In genomic region chr17:71118039-71118438, GRCh38 we compare ENCODE assay signal across 10 cellular contexts.
A peak's percentile ranks its signal among the peaks of the same experiment; 100 is the strongest.
DNase-seq lines count a peak whose midpoint lies in the region; ATAC-seq, FAIRE-seq and TF ChIP-seq lines count a peak whose summit lies in the region.
"Had no signal": no experiment of that assay in that cellular context is flagged by ENCODE, and none has a peak within 500 bp of the region (broad histone marks: within the 10 kb centered on the region; RNA-seq: fewer than 3 reads in every experiment).

No MANE protein-coding gene starts in this region.

- peak; percentile 34 for TF ChIP-seq RAD21 in GM12878 (IDR thresholded peaks at IDR 0.05; ENCODE audit: insufficient read depth, low read depth, low read length)
- peak; percentile 78 for TF ChIP-seq RAD21 in neural cell (conservative IDR thresholded peaks at IDR 0.05)

- CTCF ChIA-PET in GM12878 (lab: Yijun Ruan, JAX) = interaction anchor here (0.6 to 0.7 kb wide), 2 partner anchors 1099 to 1539 kb away, joined by 3 to 5 read pairs; no protein-coding TSS in a partner anchor

- TF ChIP-seq POLR2A in GM12878 (IDR thresholded peaks at IDR 0.05; ENCODE audit: low read depth, low read length) = no peak

- RAD21 ChIA-PET in GM12878 (lab: Charles Lee; ENCODE audit: unreplicated experiment) = interaction anchor here (0.5 kb wide), 1 partner anchor 296 kb away, joined by 3 read pairs; no protein-coding TSS in a partner anchor

- WGBS in GM12878 (ENCODE audit: insufficient coverage, insufficient replicate concordance, low lambda C conversion rate, missing lambda C conversion rate) = 0% methylated on average over 4 of the region's 4 CpGs

- H3K4me1 ChIP-seq in GM12878 (ENCODE audit: control insufficient read depth, insufficient read depth, low read length) = no peaks in the 10 kb centered on the region

- H4K20me1 ChIP-seq in GM12878 (ENCODE audit: control insufficient read depth, insufficient read depth) = no peaks in the 10 kb centered on the region
- no peaks in the 10 kb centered on the region for H4K20me1 ChIP-seq in neural cell (ENCODE audit: insufficient read depth)

- DNase-seq in GM04504 (ENCODE audit: low read depth) (peak; percentile 3), NCI-H1930 (lab: John Stamatoyannopoulos, UW) (peak; percentile 21 to 33), GM12878 (ENCODE audit: low read depth, low spot score) (no peak), KG1 (lab: John Stamatoyannopoulos, UW) (no peak)
- no peak for DNase-seq in stimulated activated CD8-positive, alpha-beta memory T cell treated with anti-CD3 and anti-CD28 coated beads, Interleukin-4, amount 100 ng/mL, for 48 hours
- DNase-seq: effector CD8-positive, alpha-beta T cell; ovary had no signal

- no peak for FAIRE-seq in GM12878 (lab: Jason Lieb, UNC)

- TF ChIP-seq CTCF in GM12878 (IDR thresholded peaks at IDR 0.05 in 2 of 3, conservative IDR thresholded peaks at IDR 0.05 in 1 of 3; ENCODE audit: control insufficient read depth in 2 of 3, extremely low read depth in 1 of 3, insufficient read depth in 1 of 3, low read depth in 3 of 3, low read length in 3 of 3) (peak in 1 of 3 experiments; percentile 18; a peak in 1 of 6 replicates), neural cell (IDR thresholded peaks at IDR 0.05; ENCODE audit: poor library complexity, severe bottlenecking) (peak; percentile 65)

- TF ChIP-seq EP300 in GM12878 (IDR thresholded peaks at IDR 0.05; ENCODE audit: borderline replicate concordance in 1 of 2, control insufficient read depth in 1 of 2, low read depth in 2 of 2, low read length in 2 of 2) = no peak
- TF ChIP-seq EP300 in neural cell (conservative IDR thresholded peaks at IDR 0.05; ENCODE audit: poor library complexity, severe bottlenecking) = no peak

- H3K9me3 ChIP-seq in GM12878 (replicated peaks; ENCODE audit: control insufficient read depth, insufficient read depth, low read length) = no peaks in the 10 kb centered on the region
- H3K9me3 ChIP-seq in neural cell (ENCODE audit: low read length) = no peaks in the 10 kb centered on the region
- H3K9me3 ChIP-seq: ovary had no signal

- H3K27me3 ChIP-seq in GM12878 (replicated peaks in 1 of 2; ENCODE audit: control insufficient read depth in 2 of 2, insufficient read depth in 2 of 2, low read length in 1 of 2) (no peaks in the 10 kb centered on the region), neural cell (ENCODE audit: insufficient read depth, low read depth, low read length) (no peaks in the 10 kb centered on the region)
- H3K27me3 ChIP-seq: ovary had no signal

- H3K4me3 ChIP-seq in GM12878 (no peak overlapping the region), neural cell (ENCODE audit: low read length) (no peak overlapping the region)
- H3K4me3 ChIP-seq: ovary had no signal

- in situ Hi-C loops in GM12878 (cut with MboI) = loop anchor here (25.0 kb wide), 1 partner anchor 1419 kb away; no protein-coding TSS in a partner anchor

- no TSS peak for BruUV-seq in GM12878 (replicated peaks; lab: Mats Ljungman, UMichigan)

- ATAC-seq in GM12878 (no peak), GM19324 (IDR thresholded peaks at IDR 0.05; ENCODE audit: low FRiP score, unreplicated experiment) (no peak), GM18502 (IDR thresholded peaks at IDR 0.05; ENCODE audit: poor library complexity, unreplicated experiment) (no peak)

- no peaks in the 10 kb centered on the region for H3F3A ChIP-seq in neural cell (ENCODE audit: insufficient read depth, low read length, poor library complexity, severe bottlenecking)

- SMC1A ChIA-PET in GM12878 (lab: Charles Lee; ENCODE audit: uncharacterized antibody, unreplicated experiment) = interaction anchor here (0.7 kb wide), 1 partner anchor 516 kb away, joined by 5 read pairs; no protein-coding TSS in a partner anchor

- no peaks in the 10 kb centered on the region for H3K9me2 ChIP-seq in neural cell (ENCODE audit: insufficient read depth, low read length)

- H3K4me2 ChIP-seq in GM12878 (ENCODE audit: control insufficient read depth, insufficient read depth) = no peak overlapping the region
- H3K4me2 ChIP-seq in neural cell (ENCODE audit: low read length) = no peak overlapping the region

- intact Hi-C loops in GM12878 (cut with micrococcal nuclease; ENCODE audit: unreplicated experiment) = no loop called here

- H3K9ac ChIP-seq in GM12878 (ENCODE audit: control insufficient read depth, insufficient read depth, low read length) = no peak overlapping the region
- H3K9ac ChIP-seq in neural cell (ENCODE audit: low read length) = no peak overlapping the region

- POLR2A ChIA-PET in GM12878 (lab: Charles Lee) = no interaction called here

- H3K27ac ChIP-seq in GM12878 (ENCODE audit: control insufficient read depth, insufficient read depth) (no peak overlapping the region), neural cell (ENCODE audit: low read length) (no peak overlapping the region)
- H3K27ac ChIP-seq: ovary had no signal

- H3K36me3 ChIP-seq in GM12878 (ENCODE audit: control insufficient read depth in 2 of 2, insufficient read depth in 2 of 2, low read length in 1 of 2) (no peaks in the 10 kb centered on the region), neural cell (ENCODE audit: insufficient read depth, low read length) (no peaks in the 10 kb centered on the region)
- H3K36me3 ChIP-seq: ovary had no signal

- H2AFZ ChIP-seq in GM12878 (ENCODE audit: control insufficient read depth, low read depth, low read length) (no peak overlapping the region), neural cell (ENCODE audit: low read depth, low read length) (no peak overlapping the region)

- H3K79me2 ChIP-seq in GM12878 (ENCODE audit: control insufficient read depth, insufficient read depth, low read length) = no peaks in the 10 kb centered on the region
- H3K79me2 ChIP-seq in neural cell (replicated peaks; ENCODE audit: insufficient read depth, low read length) = no peaks in the 10 kb centered on the region

TF ChIP-seq in GM12878, 131 proteins besides CTCF, POLR2A, EP300 and RAD21 (continues in another document):
- no peak for TF ChIP-seq JUNB (IDR thresholded peaks at IDR 0.05)
- no peak for TF ChIP-seq DPF2 (IDR thresholded peaks at IDR 0.05)
- TF ChIP-seq LARP7 (IDR thresholded peaks at IDR 0.05) = no peak
- no peak for TF ChIP-seq EGR1 (IDR thresholded peaks at IDR 0.05; ENCODE audit: borderline replicate concordance in 1 of 2, low read depth in 2 of 2, low read length in 2 of 2)

TF ChIP-seq in neural cell, 6 proteins besides CTCF, POLR2A, EP300 and RAD21:
- TF ChIP-seq POLR2AphosphoS5 (IDR thresholded peaks at IDR 0.05) (no peak), EZH2 (IDR thresholded peaks at IDR 0.05; ENCODE audit: borderline replicate concordance, insufficient read depth, low read length, poor library complexity, severe bottlenecking) (no peak), SMC3 (conservative IDR thresholded peaks at IDR 0.05; ENCODE audit: poor library complexity) (peak; percentile 80)

Comparison
In these comparisons a context has a peak if more than half of its experiments do, and no peak if none do; other contexts are left out.
1. DNase-seq: peak in GM04504 (single experiment) and NCI-H1930 (2 of 2); none in GM12878 (single experiment), stimulated activated CD8-positive, alpha-beta memory T cell treated with anti-CD3 and anti-CD28 coated beads, Interleukin-4, amount 100 ng/mL, for 48 hours (single experiment) and KG1 (single experiment).